Comparison of ENCODE assay signal across 9 cellular contexts in genomic region chr19:6276447-6276846, GRCh38. TPM values are rescaled to one million over a fixed set of nuclear protein-coding genes. Genes with fewer than 3 reads are reported as not detected.
DNase-seq lines count a peak whose midpoint lies in the region; ATAC-seq lines count a peak whose summit lies in the region.
"Had no signal": no experiment of that assay in that cellular context is flagged by ENCODE, and none has a peak within 500 bp of the region (broad histone marks: within the 10 kb centered on the region; RNA-seq: fewer than 3 reads in every experiment).

No MANE protein-coding gene starts in this region.

- DNase-seq in GM23248, result peak; percentile 85
- DNase-seq in left ventricle myocardium superior, result peak; percentile 59
- DNase-seq in cerebellum (ENCODE audit: low spot score), result no peak
- no peak for DNase-seq in activated CD8-positive, alpha-beta memory T cell treated with anti-CD3 and anti-CD28 coated beads, Interleukin-2, amount 50 U/mL, for 48 hours
- DNase-seq: NCI-H510A treated with DMSO at 0.1 percent for 48 hours had no signal

- H3K27ac Mint-ChIP-seq in activated T-helper 17 cell treated with anti-CD3 and anti-CD28 coated beads, Interleukin-2, amount 50 U/mL, for 72 hours, result peak overlapping the region; percentile 59

- peak overlapping the region; percentile 98 for H3K9ac ChIP-seq in GM23248

- H3K4me3 ChIP-seq in GM23248 (peak overlapping the region; percentile 94), skin epidermis (no peak overlapping the region)

- intact Hi-C loops in left ventricle myocardium superior (cut with micrococcal nuclease), result no loop called here

- no peaks in the 10 kb centered on the region for H3K27me3 Mint-ChIP-seq in activated T-helper 17 cell treated with anti-CD3 and anti-CD28 coated beads, Interleukin-2, amount 50 U/mL, for 72 hours

- no peak overlapping the region for H3K4me3 Mint-ChIP-seq in activated T-helper 17 cell treated with anti-CD3 and anti-CD28 coated beads, Interleukin-2, amount 50 U/mL, for 72 hours

- peaks cover 16% of the 10 kb centered on the region for H3K36me3 Mint-ChIP-seq in activated T-helper 17 cell treated with anti-CD3 and anti-CD28 coated beads, Interleukin-2, amount 50 U/mL, for 72 hours (ENCODE audit: low read depth)

- WGBS in GM23248 (ENCODE audit: low coverage in 1 of 2, low lambda C conversion rate in 2 of 2, missing lambda C conversion rate in 2 of 2), 2 experiments, result 7 to 10% methylated on average over 12 of the region's 12 CpGs

- in situ Hi-C loops in GM23248 (cut with MboI), result no loop called here

- no peaks in the 10 kb centered on the region for H3K9me2 ChIP-seq in GM23248 (ENCODE audit: insufficient read depth)

- no peak for ATAC-seq in activated T-helper 17 cell treated with anti-CD3 and anti-CD28 coated beads, Interleukin-2, amount 50 U/mL, for 72 hours (replicated peaks)
- ATAC-seq in left ventricle myocardium superior (no peak), HG02938 (IDR thresholded peaks at IDR 0.05; ENCODE audit: unreplicated experiment) (no peak), GM19455 (IDR thresholded peaks at IDR 0.05; ENCODE audit: unreplicated experiment) (no peak)

- H3K9me3 ChIP-seq in GM23248 (ENCODE audit: low read depth), result no peaks in the 10 kb centered on the region

- no peak overlapping the region for H2AFZ ChIP-seq in GM23248

- H3K4me1 ChIP-seq in GM23248 (ENCODE audit: insufficient read depth), result peaks cover 67% of the 10 kb centered on the region

- peaks cover 66% of the 10 kb centered on the region for H3K79me2 ChIP-seq in GM23248 (ENCODE audit: insufficient read depth)

- peaks cover 51% of the 10 kb centered on the region for H3F3A ChIP-seq in GM23248 (ENCODE audit: insufficient read depth)

- H3K27me3 ChIP-seq in GM23248 (replicated peaks; ENCODE audit: insufficient read depth), result no peaks in the 10 kb centered on the region

- H3K9me3 Mint-ChIP-seq in activated T-helper 17 cell treated with anti-CD3 and anti-CD28 coated beads, Interleukin-2, amount 50 U/mL, for 72 hours, result no peaks in the 10 kb centered on the region

- H3K36me3 ChIP-seq in GM23248 (ENCODE audit: low read depth), result no peaks in the 10 kb centered on the region

- peak overlapping the region; percentile 83 for H3K4me2 ChIP-seq in GM23248 (ENCODE audit: unreplicated experiment)

- no peaks in the 10 kb centered on the region for H4K20me1 ChIP-seq in GM23248 (ENCODE audit: insufficient read depth)

- H3K27ac ChIP-seq in GM23248, result peak overlapping the region; percentile 97
- H3K27ac ChIP-seq in skin epidermis, result peak overlapping the region in 15 of 21 experiments; percentile 19 to 96 (median 69)

- H3K4me1 Mint-ChIP-seq in activated T-helper 17 cell treated with anti-CD3 and anti-CD28 coated beads, Interleukin-2, amount 50 U/mL, for 72 hours, result peaks cover 32% of the 10 kb centered on the region

RNA-seq across cellular contexts. Expression of gene MLLT1, which starts 3.3 kb away (rescaled TPM):
- total RNA-seq in GM23248 (2014; rRNA removed; shearing (Covaris generic)), result 17.3 and 19.1 TPM in 2 replicates
- 13.3 and 14.3 TPM in 2 replicates for polyA plus RNA-seq in GM23248 (2016; fragmentation: Nextera tagmentation; extraction: Ambion mirVana)
- 10 to 100 TPM; 31.3 to 51.8 TPM for total RNA-seq in activated T-helper 17 cell treated with anti-CD3 and anti-CD28 coated beads, Interleukin-2, amount 50 U/mL, for 72 hours
- 45.8 TPM for total RNA-seq in left ventricle myocardium superior
- 10.3 TPM for total RNA-seq in cerebellum

RNA-seq across cellular contexts. Expression of gene ACER1, which starts 57.0 kb away (rescaled TPM):
- 0.22 and 1.0 TPM in 2 replicates for total RNA-seq in GM23248 (2014; rRNA removed; shearing (Covaris generic))
- polyA plus RNA-seq in GM23248 (2016; fragmentation: Nextera tagmentation; extraction: Ambion mirVana), result 0.16 TPM in 1 of 2 replicates, not detected in the other
- not detected for total RNA-seq in activated T-helper 17 cell treated with anti-CD3 and anti-CD28 coated beads, Interleukin-2, amount 50 U/mL, for 72 hours
- total RNA-seq in left ventricle myocardium superior (not detected), cerebellum (not detected)

Comparison
In these comparisons a context has a peak if more than half of its experiments do, and no peak if none do; other contexts are left out.
1. DNase-seq: peak in GM23248 (single experiment) and left ventricle myocardium superior (single experiment); none in cerebellum (single experiment) and activated CD8-positive, alpha-beta memory T cell treated with anti-CD3 and anti-CD28 coated beads, Interleukin-2, amount 50 U/mL, for 48 hours (single experiment).